Comparison of ENCODE assay signal across 17 cellular contexts in the genomic region with DNA sequence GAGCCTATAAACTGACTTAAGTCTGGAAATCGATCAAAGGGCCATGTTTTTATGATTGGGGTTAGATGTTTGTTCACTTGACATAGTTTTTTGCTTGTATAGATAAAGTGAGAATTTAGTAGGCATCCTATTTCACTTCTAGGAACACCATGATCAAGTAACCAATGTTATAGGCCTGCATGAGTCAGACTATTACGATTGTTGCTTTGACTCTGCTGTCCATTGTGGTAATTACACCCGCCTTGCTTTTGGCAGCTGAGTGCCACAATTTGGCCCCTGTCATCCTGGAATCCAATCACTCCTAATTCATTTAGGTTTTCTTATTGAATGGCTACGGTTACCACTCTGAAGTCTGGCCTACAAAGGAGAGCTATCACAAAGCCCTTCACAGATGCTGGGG.
"Had no signal": no experiment of that assay in that cellular context is flagged by ENCODE, and none has a peak within 500 bp of the region (broad histone marks: within the 10 kb centered on the region; RNA-seq: fewer than 3 reads in every experiment).

No MANE protein-coding gene starts in this region.

- DNase-seq: colonic mucosa; effector CD4-positive, alpha-beta T cell; endodermal cell; erythroblast; gastrocnemius medialis; heart right ventricle; hypothalamus; islet precursor cell; mucosa of descending colon; naive thymus-derived CD8-positive, alpha-beta T cell; sigmoid colon; small intestine; stimulated activated CD4-positive, alpha-beta T cell treated with anti-CD3 and anti-CD28 coated beads, Interleukin-2, amount 100 ng/mL, for 48 hours; stimulated activated naive CD4-positive, alpha-beta T cell treated with Interleukin-2 at 50 U/mL for 16 hours; trophoblast cell had no signal

- H3K36me3 ChIP-seq: colonic mucosa, gastrocnemius medialis, heart right ventricle, neutrophil, sigmoid colon had no signal

- ATAC-seq: gastrocnemius medialis; heart right ventricle; left lobe of liver; mucosa of descending colon; naive thymus-derived CD8-positive, alpha-beta T cell had no signal

- H3K4me3 ChIP-seq: colonic mucosa, gastrocnemius medialis, heart right ventricle, mucosa of descending colon, sigmoid colon had no signal

- H3K4me1 ChIP-seq: colonic mucosa, gastrocnemius medialis, sigmoid colon had no signal

- H3K27ac ChIP-seq: colonic mucosa, gastrocnemius medialis, neutrophil, sigmoid colon had no signal

- H3K9me3 ChIP-seq: colonic mucosa, gastrocnemius medialis, mucosa of descending colon, neutrophil, sigmoid colon had no signal

- H3K27me3 ChIP-seq: colonic mucosa, gastrocnemius medialis, heart right ventricle, neutrophil, sigmoid colon had no signal
